ENCODE assay signal across 8 cellular contexts in the genomic region with DNA sequence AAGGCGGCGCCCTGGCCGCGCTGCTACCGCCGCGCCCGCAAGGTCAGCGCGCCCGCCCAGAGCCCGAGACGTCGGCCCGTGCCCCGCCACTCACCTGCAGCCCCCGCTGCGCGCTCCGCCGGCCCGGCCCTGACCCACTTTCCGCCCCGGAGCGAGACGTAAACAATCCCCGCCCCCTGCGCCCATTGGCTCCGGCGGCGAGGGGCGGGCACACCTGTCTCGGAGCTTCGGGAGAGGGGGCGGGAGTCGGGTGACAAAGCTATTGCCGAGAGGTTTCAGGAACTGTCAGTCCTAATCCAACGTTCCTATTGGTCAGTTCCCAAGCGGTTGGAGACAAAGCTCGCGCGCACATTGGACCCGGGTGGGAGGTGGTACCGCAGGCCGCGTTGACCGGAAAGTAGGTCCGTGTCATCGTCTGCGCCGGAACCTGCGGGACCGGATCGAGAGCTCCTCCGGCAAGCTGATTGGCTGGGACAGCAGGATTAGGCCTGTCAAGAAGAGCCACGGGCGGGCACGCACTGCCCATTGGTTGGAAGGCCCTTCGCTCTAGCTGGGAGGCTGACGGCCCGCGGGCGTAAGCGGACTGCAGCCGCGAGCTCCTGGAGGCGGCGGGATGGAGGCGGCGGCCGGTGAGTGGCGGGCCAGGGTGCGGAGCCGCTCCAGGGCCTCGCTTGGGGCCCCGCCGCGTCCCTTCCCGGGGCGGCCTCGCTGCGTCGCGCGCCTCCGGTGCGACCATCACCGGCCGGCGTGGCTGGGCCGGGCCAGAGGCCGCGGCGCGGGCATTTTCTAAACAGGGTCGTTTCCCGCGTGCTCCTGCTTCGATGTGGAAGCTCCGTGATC. TPM values are rescaled to one million over a fixed set of nuclear protein-coding genes. Genes with fewer than 3 reads are reported as not detected.
DNase-seq lines count a peak whose midpoint lies in the region; ATAC-seq, FAIRE-seq and TF ChIP-seq lines count a peak whose summit lies in the region.

A gene with protein sequence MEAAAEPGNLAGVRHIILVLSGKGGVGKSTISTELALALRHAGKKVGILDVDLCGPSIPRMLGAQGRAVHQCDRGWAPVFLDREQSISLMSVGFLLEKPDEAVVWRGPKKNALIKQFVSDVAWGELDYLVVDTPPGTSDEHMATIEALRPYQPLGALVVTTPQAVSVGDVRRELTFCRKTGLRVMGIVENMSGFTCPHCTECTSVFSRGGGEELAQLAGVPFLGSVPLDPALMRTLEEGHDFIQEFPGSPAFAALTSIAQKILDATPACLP (plus strand): TSS at position 553 of the 840 bp plus-strand sequence. CDS start 61 bp downstream, at position 614.
A gene (minus strand): TSS at position 164 of the 840 bp plus-strand sequence. CDS start 1,088 bp downstream, outside the sequence.

- H3K4me3 ChIP-seq in ascending aorta (peak within 1 kb of the TSS; percentile 84 to 99), right atrium auricular region (peak within 1 kb of the TSS; percentile 76 to 78), psoas muscle (peak within 1 kb of the TSS; percentile 86)

- DNase-seq in NCI-H1930 (lab: John Stamatoyannopoulos, UW) = peak; percentile 100
- peak; percentile 100 for DNase-seq in T-helper 2 cell treated with Interferon-gamma antibody and Interleukin-4, amounts not matched to agents 5 μg/mL and 100 μg/mL, for 36 hours (ENCODE audit: low spot score)
- DNase-seq in ascending aorta (ENCODE audit: low spot score in 2 of 2) = peak; percentile 99 to 100
- DNase-seq in right atrium auricular region (ENCODE audit: low spot score) = peak; percentile 100
- DNase-seq in psoas muscle = peak; percentile 100
- DNase-seq in urothelium cell line (ENCODE audit: low spot score) = peak; percentile 99

- intact Hi-C loops in ascending aorta (cut with DNase I) = loop anchor here (1.0 to 5.0 kb wide), 6 partner anchors 9 to 373 kb away; a partner anchor contains a TSS
- intact Hi-C loops in psoas muscle (cut with DNase I) = no loop called here

- H3K27ac ChIP-seq in ascending aorta (peak within 1 kb of the TSS; percentile 77 to 83), right atrium auricular region (peak within 1 kb of the TSS; percentile 79 to 84), psoas muscle (peak within 1 kb of the TSS; percentile 92)

- H3K9me3 ChIP-seq in ascending aorta = no peaks in the 10 kb centered on the region
- H3K9me3 ChIP-seq in right atrium auricular region = no peaks in the 10 kb centered on the region
- no peaks in the 10 kb centered on the region for H3K9me3 ChIP-seq in psoas muscle

- peak within 1 kb of the TSS; percentile 92 for H3K4me3 Mint-ChIP-seq in T-helper 2 cell treated with Interferon-gamma antibody and Interleukin-4, amounts not matched to agents 5 μg/mL and 100 μg/mL, for 36 hours

- peak within 1 kb of the TSS; percentile 89 for H3K27ac Mint-ChIP-seq in T-helper 2 cell treated with Interferon-gamma antibody and Interleukin-4, amounts not matched to agents 5 μg/mL and 100 μg/mL, for 36 hours

- peaks cover 7% of the 10 kb centered on the region for H3K36me3 Mint-ChIP-seq in T-helper 2 cell treated with Interferon-gamma antibody and Interleukin-4, amounts not matched to agents 5 μg/mL and 100 μg/mL, for 36 hours (ENCODE audit: low read depth)

- H3K4me1 Mint-ChIP-seq in T-helper 2 cell treated with Interferon-gamma antibody and Interleukin-4, amounts not matched to agents 5 μg/mL and 100 μg/mL, for 36 hours (ENCODE audit: low read depth) = peaks cover 4% of the 10 kb centered on the region

- H3K27me3 ChIP-seq in ascending aorta = no peaks in the 10 kb centered on the region
- no peaks in the 10 kb centered on the region for H3K27me3 ChIP-seq in right atrium auricular region
- no peaks in the 10 kb centered on the region for H3K27me3 ChIP-seq in psoas muscle (ENCODE audit: insufficient read depth in 3 of 3, low read length in 2 of 3)

- FAIRE-seq in urothelium cell line (lab: Jason Lieb, UNC) = peak; percentile 98

- 0 to 1% (median 0%) methylated on average over 86 to 100 of the region's 100 CpGs for WGBS in psoas muscle, 3 donors

- H3K9me3 Mint-ChIP-seq in T-helper 2 cell treated with Interferon-gamma antibody and Interleukin-4, amounts not matched to agents 5 μg/mL and 100 μg/mL, for 36 hours = no peaks in the 10 kb centered on the region

- peak; percentile 85 for ATAC-seq in GM18502 (IDR thresholded peaks at IDR 0.05; ENCODE audit: poor library complexity, unreplicated experiment)
- peak; percentile 83 for ATAC-seq in HG02970 (IDR thresholded peaks at IDR 0.05; ENCODE audit: low FRiP score, unreplicated experiment)
- peak; percentile 91 to 93 (median 92) for ATAC-seq in psoas muscle

- H3K27me3 Mint-ChIP-seq in T-helper 2 cell treated with Interferon-gamma antibody and Interleukin-4, amounts not matched to agents 5 μg/mL and 100 μg/mL, for 36 hours (ENCODE audit: low read depth) = no peaks in the 10 kb centered on the region

- TF ChIP-seq CTCF in ascending aorta (IDR thresholded peaks at IDR 0.05) (no peak), right atrium auricular region (IDR thresholded peaks at IDR 0.05) (no peak), psoas muscle (IDR thresholded peaks at IDR 0.05) (no peak)

- H3K36me3 ChIP-seq in ascending aorta (peaks cover 35 to 46% of the 10 kb centered on the region in 2 donors), right atrium auricular region (peaks cover 24% of the 10 kb centered on the region), psoas muscle (ENCODE audit: insufficient read depth in 1 of 2, low read depth in 1 of 2) (peaks cover 0 to 52% of the 10 kb centered on the region in 2 donors)

- peaks cover 11 to 26% of the 10 kb centered on the region in 2 donors for H3K4me1 ChIP-seq in ascending aorta
- peaks cover 0 to 48% of the 10 kb centered on the region in 2 donors for H3K4me1 ChIP-seq in right atrium auricular region
- H3K4me1 ChIP-seq in psoas muscle = peaks cover 34% of the 10 kb centered on the region

RNA-seq across cellular contexts. Expression of the first gene that starts in this region (rescaled TPM):
- 182 TPM for total RNA-seq in ascending aorta
- 10 to 100 TPM; 70.3 to 77.9 TPM for total RNA-seq in right atrium auricular region
- total RNA-seq in psoas muscle = 10 to 100 TPM; 34.7 to 44.7 (median 38.5) TPM
- polyA plus RNA-seq in psoas muscle = 10 to 100 TPM; 61.9 to 96.0 (median 76.1) TPM

RNA-seq across cellular contexts. Expression of the second gene that starts in this region (rescaled TPM):
- 159 TPM for total RNA-seq in ascending aorta
- total RNA-seq in right atrium auricular region = 10 to 100 TPM; 41.9 to 49.0 TPM
- total RNA-seq in psoas muscle = 10 to 100 TPM; 38.4 to 59.5 (median 49.9) TPM
- 100 to 1,000 TPM in 1 of 3 donors, 10 to 100 TPM in 2; 26.3 to 108 (median 78.1) TPM for polyA plus RNA-seq in psoas muscle

Comparison
In these comparisons a context has a peak if more than half of its experiments do, and no peak if none do; other contexts are left out.
1. Peak in every context shown above with its lines: DNase-seq, ATAC-seq, H3K4me3 ChIP-seq and H3K27ac ChIP-seq.